Comparison of ENCODE assay signal across 36 cellular contexts in the genomic region with DNA sequence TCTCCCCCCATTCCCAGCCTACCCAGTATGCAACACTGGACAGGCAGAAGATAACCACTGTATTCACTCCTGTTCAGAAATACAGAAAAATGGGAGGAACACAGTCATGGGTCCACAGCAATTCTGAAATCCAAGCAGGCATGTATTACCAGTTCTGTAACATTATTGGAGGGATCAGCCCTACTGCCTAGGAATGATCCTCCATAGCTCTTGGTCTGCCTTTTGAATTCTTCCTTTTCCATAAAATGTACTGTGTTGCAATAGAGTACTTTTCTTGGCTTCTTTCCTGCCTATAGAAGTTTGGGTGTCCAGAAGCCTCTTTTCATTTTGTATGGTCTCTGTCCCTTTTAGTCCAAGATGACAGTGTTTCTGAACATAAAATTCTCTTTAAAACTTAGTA. TPM values are rescaled to one million over a fixed set of nuclear protein-coding genes. Genes with fewer than 3 reads are reported as not detected.
A peak's percentile ranks its signal among the peaks of the same experiment; 100 is the strongest.
DNase-seq lines count a peak whose midpoint lies in the region; ATAC-seq, FAIRE-seq and TF ChIP-seq lines count a peak whose summit lies in the region.
"Had no signal": no experiment of that assay in that cellular context is flagged by ENCODE, and none has a peak within 500 bp of the region (broad histone marks: within the 10 kb centered on the region; RNA-seq: fewer than 3 reads in every experiment).

No MANE protein-coding gene starts in this region.

- no peak overlapping the region for H3K4me3 Mint-ChIP-seq in activated CD8-positive, alpha-beta T cell treated with anti-CD3 and anti-CD28 coated beads for 36 hours
- H3K4me3 Mint-ChIP-seq: activated CD8-positive, alpha-beta memory T cell treated with anti-CD3 and anti-CD28 coated beads, Interleukin-2, amount 10 ng/mL, durations not matched to agents 7 days and 5 days; activated naive CD8-positive, alpha-beta T cell treated with anti-CD3 and anti-CD28 coated beads, Interleukin-2, amount 50 U/mL, for 24 hours; activated T-cell treated with anti-CD3 and anti-CD28 coated beads, Interleukin-2, amount 50 U/mL, for 4 hours; CD4-positive, alpha-beta memory T cell; T-cell; WTC11 had no signal

- CTCF ChIA-PET in AG04449 (lab: Yijun Ruan, JAX), result interaction anchor here (1.3 kb wide), 1 partner anchor 12 kb away, joined by 3 read pairs; no protein-coding TSS in a partner anchor
- CTCF ChIA-PET in activated CD8-positive, alpha-beta T cell treated with anti-CD3 and anti-CD28 coated beads for 36 hours (lab: Charles Lee), result interaction anchor here (1.2 to 1.3 kb wide), 2 partner anchors 56 to 77 kb away, joined by 3 to 5 read pairs; a partner anchor contains a TSS

- no peaks in the 10 kb centered on the region for H3K36me3 Mint-ChIP-seq in activated CD8-positive, alpha-beta T cell treated with anti-CD3 and anti-CD28 coated beads for 36 hours (ENCODE audit: low read depth)
- H3K36me3 Mint-ChIP-seq in activated naive CD4-positive, alpha-beta T cell treated with anti-CD3 and anti-CD28 coated beads, Interleukin-2, amount 50 U/mL, for 72 hours, result peaks cover 0 to 3% of the 10 kb centered on the region in 2 donors
- H3K36me3 Mint-ChIP-seq: CD4-positive, alpha-beta memory T cell; WTC11 had no signal

- no peak for ATAC-seq in activated CD8-positive, alpha-beta T cell treated with anti-CD3 and anti-CD28 coated beads for 36 hours
- no peak for ATAC-seq in activated naive CD4-positive, alpha-beta T cell treated with anti-CD3 and anti-CD28 coated beads, Interleukin-2, amount 50 U/mL, for 72 hours
- ATAC-seq: activated CD8-positive, alpha-beta memory T cell treated with anti-CD3 and anti-CD28 coated beads, Interleukin-2, amount 10 ng/mL, durations not matched to agents 7 days and 5 days; activated naive CD8-positive, alpha-beta T cell treated with anti-CD3 and anti-CD28 coated beads, Interleukin-2, amount 50 U/mL, for 24 hours; activated T-cell treated with anti-CD3 and anti-CD28 coated beads, Interleukin-2, amount 50 U/mL, for 4 hours; HepG2; pancreas; T-cell; WTC11 had no signal

- no peak overlapping the region for H3K27ac Mint-ChIP-seq in activated CD8-positive, alpha-beta T cell treated with anti-CD3 and anti-CD28 coated beads for 36 hours
- H3K27ac Mint-ChIP-seq in activated naive CD4-positive, alpha-beta T cell treated with anti-CD3 and anti-CD28 coated beads, Interleukin-2, amount 50 U/mL, for 72 hours, result no peak overlapping the region
- H3K27ac Mint-ChIP-seq: activated CD8-positive, alpha-beta memory T cell treated with anti-CD3 and anti-CD28 coated beads, Interleukin-2, amount 10 ng/mL, durations not matched to agents 7 days and 5 days; activated naive CD8-positive, alpha-beta T cell treated with anti-CD3 and anti-CD28 coated beads, Interleukin-2, amount 50 U/mL, for 24 hours; T-cell had no signal

- H3K4me1 Mint-ChIP-seq in activated CD8-positive, alpha-beta T cell treated with anti-CD3 and anti-CD28 coated beads for 36 hours (ENCODE audit: low read depth), result peaks cover 3% of the 10 kb centered on the region
- H3K4me1 Mint-ChIP-seq: activated CD8-positive, alpha-beta memory T cell treated with anti-CD3 and anti-CD28 coated beads, Interleukin-2, amount 10 ng/mL, durations not matched to agents 7 days and 5 days; T-cell had no signal

- intact Hi-C loops in activated CD8-positive, alpha-beta T cell treated with anti-CD3 and anti-CD28 coated beads for 36 hours (cut with micrococcal nuclease), result no loop called here

- TF ChIP-seq CTCF in AG04449 (IDR thresholded peaks at IDR 0.05; ENCODE audit: insufficient read depth, low read length, missing control alignments), result no peak
- no peak for TF ChIP-seq CTCF in bronchial epithelial cell (IDR thresholded peaks at IDR 0.05; ENCODE audit: insufficient read depth, low read length, severe bottlenecking)
- TF ChIP-seq CTCF in fibroblast of villous mesenchyme (IDR thresholded peaks at IDR 0.05; ENCODE audit: insufficient read depth, low read depth, low read length), result no peak
- no peak for TF ChIP-seq CTCF in activated CD8-positive, alpha-beta T cell treated with anti-CD3 and anti-CD28 coated beads for 36 hours (IDR thresholded peaks at IDR 0.05)

- no peaks in the 10 kb centered on the region for H3K27me3 ChIP-seq in bronchial epithelial cell (ENCODE audit: control insufficient read depth, insufficient read depth, low read length)
- H3K27me3 ChIP-seq: pancreas, suprapubic skin had no signal

- no peak for FAIRE-seq in bronchial epithelial cell (lab: Jason Lieb, UNC)
- FAIRE-seq: GM18507, HepG2, pancreas, small intestine had no signal

- peak; percentile 14 for DNase-seq in AG04449 (ENCODE audit: low read depth, low spot score)
- DNase-seq in HCEC 1CT, result peak; percentile 27
- DNase-seq in bronchial epithelial cell (ENCODE audit: low read depth), result peak; percentile 10
- DNase-seq in fibroblast of villous mesenchyme (ENCODE audit: low read depth), result peak; percentile 60
- no peak for DNase-seq in activated CD8-positive, alpha-beta T cell treated with anti-CD3 and anti-CD28 coated beads for 36 hours
- DNase-seq in activated naive CD4-positive, alpha-beta T cell treated with anti-CD3 and anti-CD28 coated beads, Interleukin-2, amount 50 U/mL, for 72 hours (ENCODE audit: low spot score in 2 of 2), result no peak
- DNase-seq in NCI-H2081 treated with DMSO at 0.1 percent for 48 hours (lab: John Stamatoyannopoulos, UW), result no peak
- DNase-seq in NCI-H146 treated with DMSO at 0.1 percent for 48 hours (lab: John Stamatoyannopoulos, UW; ENCODE audit: unreplicated experiment), result no peak
- DNase-seq: activated CD4-positive, alpha-beta T cell treated with anti-CD3 and anti-CD28 coated beads, Interleukin-2, amount 50 U/mL, for 1 hour; activated CD8-positive, alpha-beta memory T cell treated with anti-CD3 and anti-CD28 coated beads, Interleukin-2, amount 10 ng/mL, durations not matched to agents 7 days and 5 days; activated gamma-delta T cell treated with Interleukin-2 at 50 U/mL for 16 hours; activated naive CD8-positive, alpha-beta T cell treated with anti-CD3 and anti-CD28 coated beads, Interleukin-2, amount 50 U/mL, for 24 hours; activated T-cell treated with anti-CD3 and anti-CD28 coated beads, Interleukin-2, amount 50 U/mL, for 4 hours; AML-193; CD4-positive, alpha-beta memory T cell; cerebellar nuclear complex; head of caudate nucleus; islet precursor cell; Kasumi-1; left ventricle myocardium inferior; mesenchymal stem cell; MV-4-11; NCI-H1436 treated with DMSO at 0.1 percent for 48 hours; NCI-H446; NCI-H748 treated with DMSO at 0.1 percent for 48 hours; pancreas; retina; stimulated activated CD4-positive, alpha-beta T cell treated with anti-CD3 and anti-CD28 coated beads, Interleukin-1b, Interleukin-23, amount 100 ng/mL, for 48 hours; stimulated activated naive CD4-positive, alpha-beta T cell treated with Interleukin-2 at 50 U/mL for 16 hours; T-cell had no signal

- H3K27me3 Mint-ChIP-seq in activated CD8-positive, alpha-beta T cell treated with anti-CD3 and anti-CD28 coated beads for 36 hours, result no peaks in the 10 kb centered on the region
- H3K27me3 Mint-ChIP-seq: activated CD8-positive, alpha-beta memory T cell treated with anti-CD3 and anti-CD28 coated beads, Interleukin-2, amount 10 ng/mL, durations not matched to agents 7 days and 5 days; activated naive CD8-positive, alpha-beta T cell treated with anti-CD3 and anti-CD28 coated beads, Interleukin-2, amount 50 U/mL, for 24 hours; CD4-positive, alpha-beta memory T cell; T-cell had no signal

- H3K4me3 ChIP-seq in AG04449 (ENCODE audit: low read depth, low read length), result no peak overlapping the region
- H3K4me3 ChIP-seq in bronchial epithelial cell (ENCODE audit: low read depth, low read length), result no peak overlapping the region
- H3K4me3 ChIP-seq in fibroblast of villous mesenchyme (ENCODE audit: low read depth, low read length), result no peak overlapping the region
- H3K4me3 ChIP-seq: HAP-1, left ventricle myocardium inferior, pancreas, suprapubic skin had no signal

- H3K9me3 Mint-ChIP-seq in activated CD8-positive, alpha-beta T cell treated with anti-CD3 and anti-CD28 coated beads for 36 hours, result no peaks in the 10 kb centered on the region
- H3K9me3 Mint-ChIP-seq in activated naive CD4-positive, alpha-beta T cell treated with anti-CD3 and anti-CD28 coated beads, Interleukin-2, amount 50 U/mL, for 72 hours, result no peaks in the 10 kb centered on the region
- H3K9me3 Mint-ChIP-seq: activated naive CD8-positive, alpha-beta T cell treated with anti-CD3 and anti-CD28 coated beads, Interleukin-2, amount 50 U/mL, for 24 hours; activated T-cell treated with anti-CD3 and anti-CD28 coated beads, Interleukin-2, amount 50 U/mL, for 4 hours; CD4-positive, alpha-beta memory T cell; T-cell had no signal

- POLR2A ChIA-PET in AG04449 (lab: Yijun Ruan, JAX), result no interaction called here
- POLR2A ChIA-PET in activated CD8-positive, alpha-beta T cell treated with anti-CD3 and anti-CD28 coated beads for 36 hours (lab: Charles Lee), result interaction anchor here (1.1 kb wide), 1 partner anchor 15 kb away, joined by 3 read pairs; no protein-coding TSS in a partner anchor

- H3K36me3 ChIP-seq in bronchial epithelial cell (ENCODE audit: control insufficient read depth, insufficient read depth, low read length), result no peaks in the 10 kb centered on the region
- H3K36me3 ChIP-seq: HAP-1, left ventricle myocardium inferior, pancreas, suprapubic skin had no signal

RNA-seq across cellular contexts. Expression of a gene that starts 46.5 kb away (rescaled TPM):
- total RNA-seq in bronchial epithelial cell (21.3 and 33.4 TPM in 2 replicates), fibroblast of villous mesenchyme (30.6 and 32.4 TPM in 2 replicates)
- total RNA-seq in activated CD8-positive, alpha-beta T cell treated with anti-CD3 and anti-CD28 coated beads for 36 hours, result 10 to 100 TPM in 1 of 2 experiments, 1 to 10 TPM in 1; 9.2 to 10.8 TPM
- 10 to 100 TPM; 14.3 to 20.8 TPM for total RNA-seq in activated naive CD4-positive, alpha-beta T cell treated with anti-CD3 and anti-CD28 coated beads, Interleukin-2, amount 50 U/mL, for 72 hours

Comparison
In these comparisons a context has a peak if more than half of its experiments do, and no peak if none do; other contexts are left out.
1. DNase-seq: peak in AG04449 (single experiment), HCEC 1CT (single experiment), bronchial epithelial cell (single experiment) and fibroblast of villous mesenchyme (single experiment); none in activated CD8-positive, alpha-beta T cell treated with anti-CD3 and anti-CD28 coated beads for 36 hours (single experiment), activated naive CD4-positive, alpha-beta T cell treated with anti-CD3 and anti-CD28 coated beads, Interleukin-2, amount 50 U/mL, for 72 hours (0 of 2), NCI-H2081 treated with DMSO at 0.1 percent for 48 hours (single experiment) and NCI-H146 treated with DMSO at 0.1 percent for 48 hours (single experiment).